10 cellular contexts compared by ENCODE assay signal in the genomic region with DNA sequence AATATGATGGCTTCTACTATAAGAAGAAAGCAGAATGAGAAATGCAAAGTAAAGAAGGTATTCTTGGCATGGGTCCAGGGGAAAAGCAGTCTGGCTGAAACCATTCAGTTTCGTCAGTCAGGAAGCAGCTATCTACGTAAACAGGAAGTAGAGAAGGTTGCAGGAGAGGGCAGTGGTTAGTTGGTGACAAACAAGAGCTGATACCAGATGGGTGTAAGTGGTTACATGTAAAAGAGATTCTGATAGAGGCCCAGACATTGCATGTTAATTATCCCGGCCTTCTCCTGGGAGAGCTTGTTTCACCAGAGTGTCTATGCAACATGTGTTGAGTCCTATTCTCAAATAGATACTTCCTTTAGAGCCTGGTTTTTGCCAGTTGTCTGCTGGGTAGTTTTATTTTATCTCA. TPM values are rescaled to one million over a fixed set of nuclear protein-coding genes. Genes with fewer than 3 reads are reported as not detected.
A peak's percentile ranks its signal among the peaks of the same experiment; 100 is the strongest.
DNase-seq lines count a peak whose midpoint lies in the region; ATAC-seq and TF ChIP-seq lines count a peak whose summit lies in the region.
"Had no signal": no experiment of that assay in that cellular context is flagged by ENCODE, and none has a peak within 500 bp of the region (broad histone marks: within the 10 kb centered on the region; RNA-seq: fewer than 3 reads in every experiment).

No MANE protein-coding gene starts in this region.

- H3K4me1 ChIP-seq in heart right ventricle: peaks cover 0 to 33% (median 10%) of the 10 kb centered on the region in 9 donors
- H3K4me1 ChIP-seq: gastrocnemius medialis had no signal

- peak overlapping the region in 4 of 10 donors; percentile 17 to 79 (median 36) for H3K27ac ChIP-seq in heart right ventricle
- H3K27ac ChIP-seq: C4-2B, gastrocnemius medialis had no signal

- DNase-seq in activated CD8-positive, alpha-beta memory T cell treated with anti-CD3 and anti-CD28 coated beads for 1 hour (ENCODE audit: extremely low read depth in 1 of 2, low read depth in 1 of 2): peak; percentile 19 to 57
- no peak for DNase-seq in activated CD8-positive, alpha-beta memory T cell treated with anti-CD3 and anti-CD28 coated beads for 24 hours
- peak; percentile 39 for DNase-seq in NCI-H69 (lab: John Stamatoyannopoulos, UW)
- peak; percentile 24 for DNase-seq in activated T-cell treated with anti-CD3 and anti-CD28 coated beads, Interleukin-2, amount 50 U/mL, for 1 hour
- DNase-seq in heart right ventricle: peak in 1 of 2 donors; percentile 26
- DNase-seq in stimulated activated CD8-positive, alpha-beta memory T cell treated with anti-CD3 and anti-CD28 coated beads, Interleukin-15, amount 100 ng/mL, for 24 hours (ENCODE audit: low read depth): peak; percentile 9
- no peak for DNase-seq in putamen (ENCODE audit: low spot score)
- DNase-seq: gastrocnemius medialis had no signal

- WGBS in heart right ventricle, 2 donors: 22 to 28% methylated on average over 3 of the region's 3 CpGs

- H3K4me3 ChIP-seq in heart right ventricle: no peak overlapping the region
- H3K4me3 ChIP-seq: gastrocnemius medialis had no signal

- no peaks in the 10 kb centered on the region for H3K27me3 ChIP-seq in heart right ventricle
- H3K27me3 ChIP-seq: gastrocnemius medialis had no signal

- no peak for TF ChIP-seq CTCF in heart right ventricle (IDR thresholded peaks at IDR 0.05)

- intact Hi-C loops in heart right ventricle (cut with DNase I): no loop called here

- ATAC-seq in HG03060 (IDR thresholded peaks at IDR 0.05; ENCODE audit: low read depth, unreplicated experiment) (peak; percentile 96), heart right ventricle (peak in 7 of 8 donors; percentile 44 to 75 (median 67))

- peaks cover 0 to 7% (median 0%) of the 10 kb centered on the region in 11 donors for H3K9me3 ChIP-seq in heart right ventricle
- H3K9me3 ChIP-seq: gastrocnemius medialis had no signal

- no peaks in the 10 kb centered on the region for H3K36me3 ChIP-seq in heart right ventricle
- H3K36me3 ChIP-seq: gastrocnemius medialis had no signal

RNA-seq across cellular contexts. Expression of a gene that starts 58.4 kb away (rescaled TPM):
- total RNA-seq in heart right ventricle: 100 to 1,000 TPM; 117 to 147 (median 124) TPM
- polyA plus RNA-seq in heart right ventricle: 100 to 1,000 TPM; 131 to 150 TPM

Comparison
In these comparisons a context has a peak if more than half of its experiments do, and no peak if none do; other contexts are left out.
1. DNase-seq: peak in activated CD8-positive, alpha-beta memory T cell treated with anti-CD3 and anti-CD28 coated beads for 1 hour (2 of 2), NCI-H69 (single experiment), activated T-cell treated with anti-CD3 and anti-CD28 coated beads, Interleukin-2, amount 50 U/mL, for 1 hour (single experiment) and stimulated activated CD8-positive, alpha-beta memory T cell treated with anti-CD3 and anti-CD28 coated beads, Interleukin-15, amount 100 ng/mL, for 24 hours (single experiment); none in activated CD8-positive, alpha-beta memory T cell treated with anti-CD3 and anti-CD28 coated beads for 24 hours (single experiment) and putamen (single experiment).